ENCODE assay signal across 8 cellular contexts in the genomic region with DNA sequence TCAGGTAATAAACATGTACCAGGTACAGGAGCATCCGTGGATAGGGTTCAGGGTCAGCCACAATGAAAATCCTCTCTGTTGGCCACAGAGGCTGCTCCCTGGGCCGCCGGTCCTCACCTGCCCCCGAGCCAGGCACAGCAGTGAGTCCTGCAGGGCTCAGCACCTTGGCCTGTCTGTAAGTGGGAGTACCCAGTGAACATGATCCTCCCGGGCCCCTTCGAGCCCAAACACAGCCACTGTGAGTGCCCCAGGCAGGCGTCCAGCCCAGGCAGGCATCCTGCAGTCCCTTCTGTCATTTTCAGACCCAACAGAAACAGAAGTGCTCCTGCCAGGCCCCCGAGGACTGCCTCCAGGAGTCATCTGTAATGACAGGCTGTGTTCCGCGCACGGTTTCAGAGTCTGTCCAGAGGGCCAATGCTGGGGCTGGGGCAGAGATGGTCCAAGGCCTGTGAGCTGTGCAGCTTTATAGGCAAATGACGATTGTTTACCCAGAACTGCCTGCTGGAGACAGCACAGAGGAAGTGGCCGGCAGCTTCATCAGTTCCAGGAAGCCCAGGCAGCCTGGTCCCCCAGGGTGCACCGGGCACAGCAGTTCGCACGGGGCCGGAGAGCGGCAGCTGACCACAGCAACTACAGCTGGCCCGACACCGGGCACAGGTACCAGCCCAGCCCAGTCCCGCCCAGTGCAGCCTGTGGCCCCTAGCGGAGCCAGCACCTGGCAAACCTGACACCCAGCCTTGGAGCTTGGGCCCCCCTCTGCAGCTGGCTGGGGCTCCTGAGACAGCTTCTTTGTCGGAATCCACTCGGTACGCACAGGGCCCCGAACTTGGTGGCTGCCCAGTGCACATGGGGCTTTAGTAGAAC. TPM values are rescaled to one million over a fixed set of nuclear protein-coding genes. Genes with fewer than 3 reads are reported as not detected.
DNase-seq lines count a peak whose midpoint lies in the region; ATAC-seq, FAIRE-seq and TF ChIP-seq lines count a peak whose summit lies in the region.

No MANE protein-coding gene starts in this region.

- no peak for TF ChIP-seq POLR2A in GM12891 (IDR thresholded peaks at IDR 0.05; ENCODE audit: low read depth, low read length)

- peak; percentile 36 for ATAC-seq in naive thymus-derived CD4-positive, alpha-beta T cell
- ATAC-seq in HG03342 (IDR thresholded peaks at IDR 0.05; ENCODE audit: unreplicated experiment) = no peak
- ATAC-seq in GM21723 (IDR thresholded peaks at IDR 0.05; ENCODE audit: unreplicated experiment) = no peak

- peaks cover 50% of the 10 kb centered on the region for H3K4me1 ChIP-seq in SJCRH30
- H3K4me1 ChIP-seq in effector memory CD4-positive, alpha-beta T cell (ENCODE audit: control insufficient read depth, insufficient read depth, low read length, poor library complexity, severe bottlenecking) = peaks cover 27% of the 10 kb centered on the region
- H3K4me1 ChIP-seq in naive thymus-derived CD4-positive, alpha-beta T cell (ENCODE audit: control insufficient read depth in 2 of 2, insufficient read depth in 2 of 2, low read length in 2 of 2) = peaks cover 15 to 34% of the 10 kb centered on the region in 2 donors

- no peak overlapping the region for H3K4me3 ChIP-seq in SJCRH30
- H3K4me3 ChIP-seq in effector memory CD4-positive, alpha-beta T cell (ENCODE audit: insufficient read depth, low read depth, low read length, poor library complexity, severe bottlenecking) = peak overlapping the region; percentile 22
- peak overlapping the region; percentile 43 for H3K4me3 ChIP-seq in naive thymus-derived CD4-positive, alpha-beta T cell (ENCODE audit: low read length)

- peak overlapping the region; percentile 17; the same call in 1 of the 2 replicates for H3K27ac ChIP-seq in SJCRH30
- peak overlapping the region; percentile 53 for H3K27ac ChIP-seq in effector memory CD4-positive, alpha-beta T cell (ENCODE audit: insufficient read depth, low read length, poor library complexity, severe bottlenecking)
- peak overlapping the region; percentile 14 for H3K27ac ChIP-seq in naive thymus-derived CD4-positive, alpha-beta T cell (ENCODE audit: low read depth, low read length)

- H3K27ac Mint-ChIP-seq in naive thymus-derived CD4-positive, alpha-beta T cell = peak overlapping the region in 6 of 9 donors; percentile 11 to 94 (median 58)

- H3K36me3 Mint-ChIP-seq in naive thymus-derived CD4-positive, alpha-beta T cell = peaks cover 0 to 15% (median 0%) of the 10 kb centered on the region in 5 donors

- H3K9me3 Mint-ChIP-seq in naive thymus-derived CD4-positive, alpha-beta T cell = no peaks in the 10 kb centered on the region

- intact Hi-C loops in naive thymus-derived CD4-positive, alpha-beta T cell (cut with micrococcal nuclease) = no loop called here

- CTCF ChIA-PET in naive thymus-derived CD4-positive, alpha-beta T cell (lab: Charles Lee) = interaction anchor here (0.6 to 1.4 kb wide), 2 partner anchors 77 to 111 kb away, joined by 3 read pairs; no protein-coding TSS in a partner anchor

- no peaks in the 10 kb centered on the region for H3K27me3 Mint-ChIP-seq in naive thymus-derived CD4-positive, alpha-beta T cell

- H3K4me1 Mint-ChIP-seq in naive thymus-derived CD4-positive, alpha-beta T cell = peaks cover 9 to 69% (median 18%) of the 10 kb centered on the region in 7 donors

- no peaks in the 10 kb centered on the region for H3K9me3 ChIP-seq in SJCRH30 (replicated peaks)
- no peaks in the 10 kb centered on the region for H3K9me3 ChIP-seq in effector memory CD4-positive, alpha-beta T cell (ENCODE audit: control insufficient read depth, low read length)
- H3K9me3 ChIP-seq in naive thymus-derived CD4-positive, alpha-beta T cell (ENCODE audit: control insufficient read depth in 2 of 3, low read length in 3 of 3) = no peaks in the 10 kb centered on the region

- no peak for DNase-seq in GM12891 (ENCODE audit: insufficient read length, low spot score)
- DNase-seq in SJCRH30 = peak in 1 of 2 experiments; percentile 43
- no peak for DNase-seq in effector memory CD4-positive, alpha-beta T cell
- no peak for DNase-seq in naive thymus-derived CD4-positive, alpha-beta T cell
- DNase-seq in NCI-H1436 treated with DMSO at 0.1 percent for 48 hours (lab: John Stamatoyannopoulos, UW) = no peak
- no peak for DNase-seq in HuH-7 (ENCODE audit: low spot score)

- H3K27me3 ChIP-seq in SJCRH30 = no peaks in the 10 kb centered on the region
- H3K27me3 ChIP-seq in effector memory CD4-positive, alpha-beta T cell (replicated peaks; ENCODE audit: control insufficient read depth, insufficient read depth, low read length, poor library complexity, severe bottlenecking) = no peaks in the 10 kb centered on the region
- H3K27me3 ChIP-seq in naive thymus-derived CD4-positive, alpha-beta T cell (ENCODE audit: control insufficient read depth in 2 of 2, insufficient read depth in 2 of 2, low read length in 2 of 2) = no peaks in the 10 kb centered on the region

- H3K4me3 Mint-ChIP-seq in naive thymus-derived CD4-positive, alpha-beta T cell = peak overlapping the region in 5 of 10 donors; percentile 6 to 75 (median 23)

- POLR2A ChIA-PET in naive thymus-derived CD4-positive, alpha-beta T cell (lab: Charles Lee) = no interaction called here

- FAIRE-seq in GM12891 (lab: Jason Lieb, UNC) = no peak

- H3K36me3 ChIP-seq in SJCRH30 = peaks cover 5% of the 10 kb centered on the region
- H3K36me3 ChIP-seq in effector memory CD4-positive, alpha-beta T cell (ENCODE audit: control insufficient read depth, insufficient read depth, low read length) = peaks cover 9% of the 10 kb centered on the region
- H3K36me3 ChIP-seq in naive thymus-derived CD4-positive, alpha-beta T cell (ENCODE audit: control insufficient read depth in 2 of 3, insufficient read depth in 3 of 3, low read length in 3 of 3) = peaks cover 0 to 6% (median under 1%) of the 10 kb centered on the region in 3 experiments

TF ChIP-seq in GM12891, 5 proteins besides CTCF, POLR2A, EP300 and RAD21:
- TF ChIP-seq SPI1 (IDR thresholded peaks at IDR 0.05; ENCODE audit: low read depth, low read length) = peak; percentile 49
- no peak for TF ChIP-seq PAX5 (IDR thresholded peaks at IDR 0.05; ENCODE audit: insufficient read depth, low read length, severe bottlenecking)
- no peak for TF ChIP-seq TAF1 (IDR thresholded peaks at IDR 0.05; ENCODE audit: low read depth, low read length)

RNA-seq across cellular contexts. Expression of a gene that starts 13.2 kb away (rescaled TPM):
- 38.5 TPM for polyA plus RNA-seq in GM12891 (2012; ENCODE audit: low read depth, missing spikeins)
- 73.8 and 79.8 TPM in 2 replicates for total RNA-seq in SJCRH30 (2014; rRNA removed; shearing (Covaris generic))
- 100 to 1,000 TPM in 1 of 5 experiments, 10 to 100 TPM in 2, 1 to 10 TPM in 2; 6.0 to 113 (median 29.3) TPM for total RNA-seq in naive thymus-derived CD4-positive, alpha-beta T cell
- 1 to 10 TPM; 3.3 to 3.4 TPM for polyA plus RNA-seq in naive thymus-derived CD4-positive, alpha-beta T cell
